In the genomic region with DNA sequence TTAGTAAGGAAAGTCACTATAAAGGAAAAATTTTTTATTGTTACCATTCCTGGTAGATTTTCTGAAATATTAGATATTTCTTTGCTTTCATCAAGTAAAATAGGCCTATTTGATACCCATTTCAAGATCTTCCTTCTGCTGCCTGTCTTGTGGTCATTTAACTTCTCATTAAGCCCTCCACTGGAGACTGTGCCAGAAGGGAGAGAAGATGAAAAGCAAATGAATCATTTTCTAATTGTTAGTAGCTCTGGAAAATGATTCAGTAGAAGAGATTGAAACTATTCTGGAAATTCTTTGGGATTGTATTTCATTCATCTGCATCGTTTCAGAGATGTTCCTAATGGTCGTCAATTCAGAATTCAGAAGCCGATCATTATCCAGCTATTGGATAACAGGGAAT, we compare ENCODE assay signal across 19 cellular contexts. TPM values are rescaled to one million over a fixed set of nuclear protein-coding genes. Genes with fewer than 3 reads are reported as not detected.
DNase-seq lines count a peak whose midpoint lies in the region; ATAC-seq and TF ChIP-seq lines count a peak whose summit lies in the region.
"Had no signal": no experiment of that assay in that cellular context is flagged by ENCODE, and none has a peak within 500 bp of the region (broad histone marks: within the 10 kb centered on the region; RNA-seq: fewer than 3 reads in every experiment).

No MANE protein-coding gene starts in this region.

- TF ChIP-seq POLR2A in stomach (IDR thresholded peaks at IDR 0.05), result no peak

- peaks cover 64% of the 10 kb centered on the region for H3K4me1 ChIP-seq in Karpas-422 (ENCODE audit: low read length)
- H3K4me1 ChIP-seq in ectodermal cell (ENCODE audit: control insufficient read depth, insufficient read depth, low read length), result peaks cover 48% of the 10 kb centered on the region
- peaks cover 17 to 69% (median 41%) of the 10 kb centered on the region in 4 donors for H3K4me1 ChIP-seq in stomach

- intact Hi-C loops in stomach (cut with DNase I; ENCODE audit: low total_unique reads), result loop anchor here (10.0 kb wide), 1 partner anchor 160 kb away; the partner anchor contains the start of gene PXK

- H3K9me3 ChIP-seq in Karpas-422 (ENCODE audit: low read length) (no peaks in the 10 kb centered on the region), ectodermal cell (ENCODE audit: control insufficient read depth, low read length) (no peaks in the 10 kb centered on the region), stomach (no peaks in the 10 kb centered on the region)
- H3K9me3 ChIP-seq: Caco-2, ovary had no signal

- peak overlapping the region; percentile 42 to 51 (median 49) for H3K27ac Mint-ChIP-seq in nephron
- H3K27ac Mint-ChIP-seq: activated naive CD4-positive, alpha-beta T cell treated with anti-CD3 and anti-CD28 coated beads, Interleukin-2, amount 50 U/mL, for 72 hours; stimulated activated memory B cell treated with anti-CD40 and anti-IgM and Interleukin-4, amounts not matched to agents 10 μg/mL and 1 μg/mL and 100 μg/mL, for 72 hours had no signal

- TF ChIP-seq CTCF in AG10803 (conservative IDR thresholded peaks at IDR 0.05; ENCODE audit: low read length) (no peak), nephron (IDR thresholded peaks at IDR 0.05; ENCODE audit: unreplicated experiment in 3 of 3) (no peak), stomach (IDR thresholded peaks at IDR 0.05) (no peak)

- DNase-seq in AG10803 (ENCODE audit: low read depth) (peak; percentile 12), Karpas-422 (no peak), stomach (no peak), NCI-H2081 (lab: John Stamatoyannopoulos, UW) (no peak), dedifferentiated amniotic fluid mesenchymal stem cell (ENCODE audit: extremely low spot score) (no peak)
- DNase-seq: activated CD4-positive, alpha-beta T cell treated with anti-CD3 and anti-CD28 coated beads, Interleukin-2, amount 50 U/mL, for 1 hour; activated T-cell treated with anti-CD3 and anti-CD28 coated beads, Interleukin-2, amount 50 U/mL, for 1 hour; Caco-2; left cardiac atrium; MV-4-11; NCI-H2029; NCI-H524 treated with DMSO at 0.1 percent for 48 hours; OCI-M1; ovary had no signal

- H3K27me3 Mint-ChIP-seq in nephron (ENCODE audit: low read depth), result no peaks in the 10 kb centered on the region
- H3K27me3 Mint-ChIP-seq: stimulated activated memory B cell treated with anti-CD40 and anti-IgM and Interleukin-4, amounts not matched to agents 10 μg/mL and 1 μg/mL and 100 μg/mL, for 72 hours had no signal

- H3K79me2 ChIP-seq in Karpas-422 (ENCODE audit: low read length), result peaks cover 76% of the 10 kb centered on the region

- no peaks in the 10 kb centered on the region for H3K9me3 Mint-ChIP-seq in nephron
- H3K9me3 Mint-ChIP-seq: activated naive CD4-positive, alpha-beta T cell treated with anti-CD3 and anti-CD28 coated beads, Interleukin-2, amount 50 U/mL, for 72 hours; stimulated activated memory B cell treated with anti-CD40 and anti-IgM and Interleukin-4, amounts not matched to agents 10 μg/mL and 1 μg/mL and 100 μg/mL, for 72 hours had no signal

- H3K9ac ChIP-seq in Karpas-422 (ENCODE audit: low read length), result peak overlapping the region; percentile 81

- H3K4me1 Mint-ChIP-seq in nephron, result peaks cover 62% of the 10 kb centered on the region

- H3K4me2 ChIP-seq in Karpas-422 (ENCODE audit: low read depth, low read length, poor library complexity, severe bottlenecking), result peak overlapping the region; percentile 80

- no peak for ATAC-seq in GM19397 (IDR thresholded peaks at IDR 0.05; ENCODE audit: unreplicated experiment)
- ATAC-seq: activated naive CD4-positive, alpha-beta T cell treated with anti-CD3 and anti-CD28 coated beads, Interleukin-2, amount 50 U/mL, for 72 hours; left cardiac atrium; stimulated activated memory B cell treated with anti-CD40 and anti-IgM and Interleukin-4, amounts not matched to agents 10 μg/mL and 1 μg/mL and 100 μg/mL, for 72 hours had no signal

- H3K27ac ChIP-seq in Karpas-422 (ENCODE audit: low read length), result peak overlapping the region; percentile 88
- H3K27ac ChIP-seq in ectodermal cell (ENCODE audit: insufficient read depth, low read depth, low read length, poor library complexity, severe bottlenecking), result no peak overlapping the region
- no peak overlapping the region for H3K27ac ChIP-seq in stomach
- H3K27ac ChIP-seq: ovary had no signal

- H3K36me3 ChIP-seq in Karpas-422 (ENCODE audit: insufficient read depth, low read length) (no peaks in the 10 kb centered on the region), ectodermal cell (ENCODE audit: control insufficient read depth, insufficient read depth, low read length) (peaks cover 7% of the 10 kb centered on the region), stomach (peaks cover 0 to 8% (median 0%) of the 10 kb centered on the region in 4 donors)
- H3K36me3 ChIP-seq: ovary had no signal

- H3K4me3 ChIP-seq in AG10803 (ENCODE audit: low read length) (no peak overlapping the region), Karpas-422 (ENCODE audit: low read length) (peak overlapping the region; percentile 75), ectodermal cell (ENCODE audit: insufficient read depth, low read depth, low read length) (peak overlapping the region; percentile 14), stomach (no peak overlapping the region)
- H3K4me3 ChIP-seq: ovary had no signal

- TF ChIP-seq EP300 in stomach (IDR thresholded peaks at IDR 0.05), result no peak

- WGBS in ectodermal cell, 2 experiments, result 84% methylated on average over 3 of the region's 3 CpGs
- 53 to 93% (median 87%) methylated on average over 3 of the region's 3 CpGs for WGBS in stomach, 5 donors

- no peaks in the 10 kb centered on the region for H3K27me3 ChIP-seq in Karpas-422 (ENCODE audit: low read length)
- no peaks in the 10 kb centered on the region for H3K27me3 ChIP-seq in ectodermal cell (ENCODE audit: control insufficient read depth, insufficient read depth, low read length, poor library complexity, severe bottlenecking)
- H3K27me3 ChIP-seq in stomach, result no peaks in the 10 kb centered on the region
- H3K27me3 ChIP-seq: ovary had no signal

- H3K36me3 Mint-ChIP-seq in nephron (ENCODE audit: low read depth), result peaks cover 12% of the 10 kb centered on the region

- H3K4me3 Mint-ChIP-seq in nephron, result peak overlapping the region in 2 of 3 experiments; percentile 40 to 57
- H3K4me3 Mint-ChIP-seq: stimulated activated memory B cell treated with anti-CD40 and anti-IgM and Interleukin-4, amounts not matched to agents 10 μg/mL and 1 μg/mL and 100 μg/mL, for 72 hours had no signal

- no peaks in the 10 kb centered on the region for H4K20me1 ChIP-seq in Karpas-422 (ENCODE audit: insufficient read depth, low read depth, low read length)

- H3K9me2 ChIP-seq in Karpas-422 (replicated peaks; ENCODE audit: insufficient read depth, low read length), result no peaks in the 10 kb centered on the region

- no peak overlapping the region for H2AFZ ChIP-seq in Karpas-422 (ENCODE audit: low read length)

RNA-seq across cellular contexts. Expression of gene KCTD6, which starts 3.2 kb away (rescaled TPM):
- 7.9 and 17.9 TPM in 2 replicates for total RNA-seq in Karpas-422 (2014; rRNA removed; shearing (Covaris generic); ENCODE audit: low replicate concordance)
- 44.9 TPM for polyA plus RNA-seq in ectodermal cell (2013, experiment 1 of 4)
- polyA plus RNA-seq in ectodermal cell (2013, experiment 2 of 4), result 42.7 TPM
- polyA plus RNA-seq in ectodermal cell (2013, experiment 3 of 4), result 38.1 TPM
- 38.1 TPM for polyA plus RNA-seq in ectodermal cell (2013, experiment 4 of 4)
- 10 to 100 TPM in 2 of 5 donors, 1 to 10 TPM in 1, not detected in 2; 5.4 to 16.7 (median 12.3) TPM for total RNA-seq in stomach
- 10 to 100 TPM in 2 of 3 donors, 1 to 10 TPM in 1; 5.9 to 12.2 (median 10.4) TPM for polyA plus RNA-seq in stomach

RNA-seq across cellular contexts. Expression of gene ACOX2, which starts 41.9 kb away (rescaled TPM):
- not detected in 2 replicates for total RNA-seq in Karpas-422 (2014; rRNA removed; shearing (Covaris generic); ENCODE audit: low replicate concordance)
- 4.6 TPM for polyA plus RNA-seq in ectodermal cell (2013, experiment 1 of 4)
- polyA plus RNA-seq in ectodermal cell (2013, experiment 2 of 4), result 5.2 TPM
- 1.7 TPM for polyA plus RNA-seq in ectodermal cell (2013, experiment 3 of 4)
- polyA plus RNA-seq in ectodermal cell (2013, experiment 4 of 4), result 5.3 TPM
- 10 to 100 TPM in 2 of 5 donors, 1 to 10 TPM in 2, not detected in 1; 1.6 to 22.2 (median 10.1) TPM for total RNA-seq in stomach
- 10 to 100 TPM in 1 of 3 donors, 1 to 10 TPM in 2; 4.9 to 15.6 (median 7.5) TPM for polyA plus RNA-seq in stomach
- total RNA-seq: activated naive CD4-positive, alpha-beta T cell treated with anti-CD3 and anti-CD28 coated beads, Interleukin-2, amount 50 U/mL, for 72 hours had no signal

Comparison
In these comparisons a context has a peak if more than half of its experiments do, and no peak if none do; other contexts are left out.
1. H3K4me3 ChIP-seq: peak in Karpas-422 (single experiment) and ectodermal cell (single experiment); none in AG10803 (single experiment) and stomach (0 of 4).